In the genomic region with DNA sequence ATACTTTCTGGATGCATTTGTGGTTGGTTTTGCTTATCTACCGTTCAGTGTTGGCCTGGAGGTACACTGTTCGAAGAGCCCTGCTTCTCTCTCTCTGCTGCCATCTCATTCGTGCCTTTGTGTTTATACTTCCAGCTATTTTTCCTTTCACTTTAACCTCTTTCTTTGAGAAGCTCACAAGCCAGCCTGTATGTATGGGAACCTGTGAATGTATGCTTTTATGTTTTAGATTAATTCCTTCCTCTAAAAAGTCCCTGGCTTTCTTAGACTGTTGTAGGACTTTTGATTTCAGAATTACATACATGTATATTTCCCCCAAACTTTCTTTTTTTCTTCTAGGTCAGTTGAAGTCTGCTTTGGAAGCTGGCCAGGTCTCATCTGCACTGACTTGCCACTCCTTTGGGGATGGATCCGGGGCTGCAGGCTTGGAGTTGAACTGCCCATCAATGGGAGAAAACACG, we compare ENCODE assay signal across 9 cellular contexts.
DNase-seq lines count a peak whose midpoint lies in the region; ATAC-seq, FAIRE-seq and TF ChIP-seq lines count a peak whose summit lies in the region.
"Had no signal": no experiment of that assay in that cellular context is flagged by ENCODE, and none has a peak within 500 bp of the region (broad histone marks: within the 10 kb centered on the region; RNA-seq: fewer than 3 reads in every experiment).

No MANE protein-coding gene starts in this region.

- H3K4me1 Mint-ChIP-seq in activated naive CD4-positive, alpha-beta T cell treated with anti-CD3 and anti-CD28 coated beads, Interleukin-2, amount 10 ng/mL, durations not matched to agents 7 days and 5 days = no peaks in the 10 kb centered on the region
- peaks cover 27% of the 10 kb centered on the region for H3K4me1 Mint-ChIP-seq in astrocyte (ENCODE audit: low read depth, unreplicated experiment)

- H3K9ac ChIP-seq in astrocyte (ENCODE audit: low read length) = peak overlapping the region; percentile 68

- H4K20me1 ChIP-seq in astrocyte (ENCODE audit: insufficient read depth, low read length) = no peaks in the 10 kb centered on the region

- H3K4me2 ChIP-seq in astrocyte (ENCODE audit: low read length) = peak overlapping the region; percentile 75

- H3K9me3 ChIP-seq in astrocyte (ENCODE audit: insufficient read depth, low read depth, low read length) (no peaks in the 10 kb centered on the region), uterus (no peaks in the 10 kb centered on the region)

- H3K4me1 ChIP-seq in astrocyte (ENCODE audit: insufficient read depth, low read length) (peaks cover 30% of the 10 kb centered on the region), uterus (no peaks in the 10 kb centered on the region)

- H3K27me3 ChIP-seq in astrocyte (ENCODE audit: insufficient read depth, low read length) (no peaks in the 10 kb centered on the region), uterus (no peaks in the 10 kb centered on the region)

- H3K36me3 Mint-ChIP-seq in activated naive CD4-positive, alpha-beta T cell treated with anti-CD3 and anti-CD28 coated beads, Interleukin-2, amount 50 U/mL, for 72 hours = no peaks in the 10 kb centered on the region
- H3K36me3 Mint-ChIP-seq in activated naive CD4-positive, alpha-beta T cell treated with anti-CD3 and anti-CD28 coated beads, Interleukin-2, amount 10 ng/mL, durations not matched to agents 7 days and 5 days = peaks cover 24% of the 10 kb centered on the region
- peaks cover 4% of the 10 kb centered on the region for H3K36me3 Mint-ChIP-seq in astrocyte (ENCODE audit: low read depth, unreplicated experiment)

- no peaks in the 10 kb centered on the region for H3K27me3 Mint-ChIP-seq in activated naive CD4-positive, alpha-beta T cell treated with anti-CD3 and anti-CD28 coated beads, Interleukin-2, amount 10 ng/mL, durations not matched to agents 7 days and 5 days
- H3K27me3 Mint-ChIP-seq in astrocyte (ENCODE audit: low read depth, unreplicated experiment) = no peaks in the 10 kb centered on the region

- no peak for TF ChIP-seq POLR2A in uterus (IDR thresholded peaks at IDR 0.05)

- H3K27ac ChIP-seq in astrocyte (ENCODE audit: low read depth, low read length) = peak overlapping the region; percentile 55
- H3K27ac ChIP-seq in uterus = peak overlapping the region; percentile 70 to 71

- H3K4me3 ChIP-seq in astrocyte (ENCODE audit: insufficient read depth, low read depth, low read length) = peak overlapping the region; percentile 22
- no peak overlapping the region for H3K4me3 ChIP-seq in uterus

- intact Hi-C loops in uterus (cut with DNase I; ENCODE audit: low total_unique reads) = no loop called here

- H3K27ac Mint-ChIP-seq in activated naive CD4-positive, alpha-beta T cell treated with anti-CD3 and anti-CD28 coated beads, Interleukin-2, amount 50 U/mL, for 72 hours = peak overlapping the region; percentile 39 to 44
- no peak overlapping the region for H3K27ac Mint-ChIP-seq in activated naive CD4-positive, alpha-beta T cell treated with anti-CD3 and anti-CD28 coated beads, Interleukin-2, amount 10 ng/mL, durations not matched to agents 7 days and 5 days
- H3K27ac Mint-ChIP-seq in astrocyte (ENCODE audit: unreplicated experiment) = peak overlapping the region; percentile 13

- H3K36me3 ChIP-seq in astrocyte (ENCODE audit: insufficient read depth, low read length) = no peaks in the 10 kb centered on the region
- no peaks in the 10 kb centered on the region for H3K36me3 ChIP-seq in uterus

- no peak overlapping the region for H2AFZ ChIP-seq in astrocyte (ENCODE audit: low read depth, low read length)

- no peak for TF ChIP-seq CTCF in astrocyte (IDR thresholded peaks at IDR 0.05; ENCODE audit: insufficient read depth, low read depth, low read length)
- no peak for TF ChIP-seq CTCF in uterus (IDR thresholded peaks at IDR 0.05)

- H3K9me3 Mint-ChIP-seq in activated naive CD4-positive, alpha-beta T cell treated with anti-CD3 and anti-CD28 coated beads, Interleukin-2, amount 50 U/mL, for 72 hours = no peaks in the 10 kb centered on the region
- H3K9me3 Mint-ChIP-seq in activated naive CD4-positive, alpha-beta T cell treated with anti-CD3 and anti-CD28 coated beads, Interleukin-2, amount 10 ng/mL, durations not matched to agents 7 days and 5 days = no peaks in the 10 kb centered on the region
- H3K9me3 Mint-ChIP-seq in astrocyte (ENCODE audit: unreplicated experiment) = no peaks in the 10 kb centered on the region

- H3K4me3 Mint-ChIP-seq in activated naive CD4-positive, alpha-beta T cell treated with anti-CD3 and anti-CD28 coated beads, Interleukin-2, amount 10 ng/mL, durations not matched to agents 7 days and 5 days = no peak overlapping the region
- H3K4me3 Mint-ChIP-seq in astrocyte (ENCODE audit: unreplicated experiment) = peak overlapping the region; percentile 9

- H3K79me2 ChIP-seq in astrocyte (ENCODE audit: insufficient read depth, low read length) = peaks cover 3% of the 10 kb centered on the region

- no peak for ATAC-seq in activated naive CD4-positive, alpha-beta T cell treated with anti-CD3 and anti-CD28 coated beads, Interleukin-2, amount 50 U/mL, for 72 hours
- ATAC-seq in GM21526 (IDR thresholded peaks at IDR 0.05; ENCODE audit: low FRiP score, unreplicated experiment) = no peak

- CTCF ChIA-PET in activated naive CD4-positive, alpha-beta T cell treated with anti-CD3 and anti-CD28 coated beads, Interleukin-2, amount 10 ng/mL, durations not matched to agents 7 days and 5 days (lab: Charles Lee) = no interaction called here

- DNase-seq in activated naive CD4-positive, alpha-beta T cell treated with anti-CD3 and anti-CD28 coated beads, Interleukin-2, amount 50 U/mL, for 72 hours (ENCODE audit: low spot score in 2 of 2) = no peak
- DNase-seq in activated naive CD4-positive, alpha-beta T cell treated with anti-CD3 and anti-CD28 coated beads, Interleukin-2, amount 10 ng/mL, durations not matched to agents 7 days and 5 days = no peak
- DNase-seq in astrocyte (ENCODE audit: low read depth) (peak; percentile 58), lung microvascular endothelial cell (ENCODE audit: low read depth in 2 of 2) (peak; percentile 26 to 61), uterus (peak; percentile 33 to 54), CD1c-positive myeloid dendritic cell (ENCODE audit: extremely low spot score) (no peak), HuH-7 (ENCODE audit: low spot score) (no peak)
- DNase-seq: activated CD4-positive, CD25-positive, alpha-beta regulatory T cell treated with anti-CD3 and anti-CD28 coated beads, Interleukin-2, amount 50 U/mL, for 72 hours had no signal

- no peak for FAIRE-seq in astrocyte (lab: Jason Lieb, UNC)

Comparison
In these comparisons a context has a peak if more than half of its experiments do, and no peak if none do; other contexts are left out.
1. DNase-seq: peak in astrocyte (single experiment), lung microvascular endothelial cell (2 of 2) and uterus (2 of 2); none in activated naive CD4-positive, alpha-beta T cell treated with anti-CD3 and anti-CD28 coated beads, Interleukin-2, amount 50 U/mL, for 72 hours (0 of 2), activated naive CD4-positive, alpha-beta T cell treated with anti-CD3 and anti-CD28 coated beads, Interleukin-2, amount 10 ng/mL, durations not matched to agents 7 days and 5 days (single experiment), CD1c-positive myeloid dendritic cell (single experiment) and HuH-7 (single experiment).